In genomic region chr11:125901872-125902271, GRCh38 we compare ENCODE assay signal across 2 cellular contexts.
TF ChIP-seq lines count a peak whose summit lies in the region.

No MANE protein-coding gene starts in this region.

TF ChIP-seq in A549, 52 proteins besides CTCF, POLR2A, EP300 and RAD21:
- TF ChIP-seq POLR2AphosphoS2 (conservative IDR thresholded peaks at IDR 0.05; ENCODE audit: low read length) (no peak), MAX (IDR thresholded peaks at IDR 0.05) (no peak), USF2 (IDR thresholded peaks at IDR 0.05) (no peak), BCL3 (IDR thresholded peaks at IDR 0.05) (no peak), MAFK (IDR thresholded peaks at IDR 0.05; ENCODE audit: partially characterized antibody) (no peak), EHF (CRISPR knock-in tag; IDR thresholded peaks at IDR 0.05) (no peak), RFX5 (IDR thresholded peaks at IDR 0.05) (no peak), ELK1 (IDR thresholded peaks at IDR 0.05; ENCODE audit: low read depth, low read length) (no peak), GATA3 (IDR thresholded peaks at IDR 0.05; ENCODE audit: borderline replicate concordance) (no peak), ZNF302 (CRISPR knock-in tag; IDR thresholded peaks at IDR 0.05) (no peak), EHMT2 (IDR thresholded peaks at IDR 0.05; ENCODE audit: low read depth) (no peak), RCOR1 (IDR thresholded peaks at IDR 0.05; ENCODE audit: low read depth, low read length) (no peak), ZC3H11A (IDR thresholded peaks at IDR 0.05) (no peak), NPAS2 (CRISPR knock-in tag; IDR thresholded peaks at IDR 0.05; ENCODE audit: borderline replicate concordance) (no peak), HDAC2 (IDR thresholded peaks at IDR 0.05) (no peak), CEBPB (IDR thresholded peaks at IDR 0.05) (no peak), SREBF2 (IDR thresholded peaks at IDR 0.05) (no peak)

TF ChIP-seq in HepG2, 621 proteins besides CTCF, POLR2A, EP300 and RAD21:
- TF ChIP-seq SP5 (CRISPR knock-in tag; IDR thresholded peaks at IDR 0.05; ENCODE audit: borderline replicate concordance, low read depth), result no peak
- no peak for TF ChIP-seq TAF1 (CRISPR knock-in tag; IDR thresholded peaks at IDR 0.05)
- TF ChIP-seq ZNF280B (CRISPR knock-in tag; IDR thresholded peaks at IDR 0.05; ENCODE audit: borderline replicate concordance), result no peak
- TF ChIP-seq PLRG1 (conservative IDR thresholded peaks at IDR 0.05), result no peak
- no peak for TF ChIP-seq TFE3 (CRISPR knock-in tag; IDR thresholded peaks at IDR 0.05)
- no peak for TF ChIP-seq BATF2 (CRISPR knock-in tag; IDR thresholded peaks at IDR 0.05)
- TF ChIP-seq ZNF329 (CRISPR knock-in tag; IDR thresholded peaks at IDR 0.05; ENCODE audit: low read depth), result no peak
- no peak for TF ChIP-seq ZIK1 (CRISPR knock-in tag; IDR thresholded peaks at IDR 0.05; ENCODE audit: borderline replicate concordance, low read depth)
- no peak for TF ChIP-seq ZSCAN30 (CRISPR knock-in tag; IDR thresholded peaks at IDR 0.05)
- no peak for TF ChIP-seq IKZF4 (CRISPR knock-in tag; IDR thresholded peaks at IDR 0.05; ENCODE audit: borderline replicate concordance, low read depth, not compliant biosample characterization)
- no peak for TF ChIP-seq RCOR2 (CRISPR knock-in tag; IDR thresholded peaks at IDR 0.05)
- TF ChIP-seq ZC3H13 (CRISPR knock-in tag; IDR thresholded peaks at IDR 0.05), result no peak
- TF ChIP-seq SMAD3 (CRISPR knock-in tag; IDR thresholded peaks at IDR 0.05), result no peak
- no peak for TF ChIP-seq CREM (IDR thresholded peaks at IDR 0.05)
- TF ChIP-seq CREM (CRISPR knock-in tag; IDR thresholded peaks at IDR 0.05), result no peak
- no peak for TF ChIP-seq ZNF576 (CRISPR knock-in tag; IDR thresholded peaks at IDR 0.05)
